In genomic region chr9:93828331-93829097, GRCh38 we compare ENCODE assay signal across 21 cellular contexts.
DNase-seq lines count a peak whose midpoint lies in the region; TF ChIP-seq lines count a peak whose summit lies in the region.
"Had no signal": no experiment of that assay in that cellular context is flagged by ENCODE, and none has a peak within 500 bp of the region (broad histone marks: within the 10 kb centered on the region; RNA-seq: fewer than 3 reads in every experiment).

No MANE protein-coding gene starts in this region.

- H3K4me1 Mint-ChIP-seq in CD14-positive monocyte: peaks cover 3% of the 10 kb centered on the region
- H3K4me1 Mint-ChIP-seq in endothelial cell (ENCODE audit: unreplicated experiment): peaks cover 2% of the 10 kb centered on the region
- H3K4me1 Mint-ChIP-seq: nephron had no signal

- TF ChIP-seq EP300 in transverse colon (IDR thresholded peaks at IDR 0.05; ENCODE audit: low read depth): no peak

- no peak overlapping the region for H3K4me3 ChIP-seq in osteoblast (ENCODE audit: insufficient read depth, low read length)
- no peak overlapping the region for H3K4me3 ChIP-seq in transverse colon
- H3K4me3 ChIP-seq: SJSA1 had no signal

- H3K4me2 ChIP-seq in osteoblast (ENCODE audit: insufficient read depth, low read length): no peak overlapping the region

- H3K9me3 ChIP-seq in osteoblast (ENCODE audit: low read depth, low read length) (no peaks in the 10 kb centered on the region), transverse colon (peaks cover 0 to 3% of the 10 kb centered on the region in 2 donors)
- H3K9me3 ChIP-seq: pancreas, SJSA1 had no signal

- H3K27me3 ChIP-seq in osteoblast (ENCODE audit: insufficient read depth, low read length) (no peaks in the 10 kb centered on the region), transverse colon (peaks cover 25% of the 10 kb centered on the region)
- H3K27me3 ChIP-seq: pancreas, right atrium auricular region, SJSA1 had no signal

- no peaks in the 10 kb centered on the region for H3K36me3 ChIP-seq in osteoblast (ENCODE audit: insufficient read depth, low read length)
- no peaks in the 10 kb centered on the region for H3K36me3 ChIP-seq in transverse colon
- H3K36me3 ChIP-seq: pancreas, right atrium auricular region, SJSA1 had no signal

- TF ChIP-seq POLR2A in transverse colon (IDR thresholded peaks at IDR 0.05): no peak

- no peak overlapping the region for H3K27ac ChIP-seq in osteoblast (ENCODE audit: low read depth, low read length)
- no peak overlapping the region for H3K27ac ChIP-seq in transverse colon
- H3K27ac ChIP-seq: pancreas, right atrium auricular region, SJSA1 had no signal

- intact Hi-C loops in CD14-positive monocyte (cut with micrococcal nuclease) (loop anchor here (5.0 kb wide), 1 partner anchor 134 kb away; no protein-coding TSS in a partner anchor), transverse colon (cut with DNase I; ENCODE audit: low total_unique reads) (no loop called here)

- in situ Hi-C loops in transverse colon (cut with MboI; ENCODE audit: low pct_ligation_motif_present in 1 of 4, low pct_unique_long_range_greater_than_20kb in 1 of 4, low sequenced_read_pairs in 3 of 4): no loop called here

- no peaks in the 10 kb centered on the region for H4K20me1 ChIP-seq in osteoblast (ENCODE audit: insufficient read depth, low read length)

- H3K9me3 Mint-ChIP-seq in CD14-positive monocyte: peaks cover 2 to 17% (median 6%) of the 10 kb centered on the region in 7 donors
- H3K9me3 Mint-ChIP-seq in endothelial cell (ENCODE audit: unreplicated experiment): no peaks in the 10 kb centered on the region

- H3K4me3 Mint-ChIP-seq in CD14-positive monocyte: peak overlapping the region in 1 of 2 donors; percentile 24
- peak overlapping the region; percentile 39 for H3K4me3 Mint-ChIP-seq in endothelial cell (ENCODE audit: unreplicated experiment)
- H3K4me3 Mint-ChIP-seq: CD4-positive, alpha-beta T cell; T-cell had no signal

- H2AFZ ChIP-seq in osteoblast (ENCODE audit: low read length): no peak overlapping the region

- WGBS in transverse colon (ENCODE audit: low coverage in 1 of 2), 2 donors: 17 to 88% methylated on average over 1 to 13 of the region's 13 CpGs

- H3K4me1 ChIP-seq in osteoblast (ENCODE audit: insufficient read depth, low read length): no peaks in the 10 kb centered on the region
- H3K4me1 ChIP-seq in transverse colon: peaks cover 0 to 11% (median 5%) of the 10 kb centered on the region in 4 donors
- H3K4me1 ChIP-seq: pancreas, SJSA1 had no signal

- TF ChIP-seq CTCF in CD14-positive monocyte (IDR thresholded peaks at IDR 0.05) (no peak), GM20000 (IDR thresholded peaks at IDR 0.05; ENCODE audit: extremely low read depth, missing control alignments) (no peak), endothelial cell (IDR thresholded peaks at IDR 0.05; ENCODE audit: unreplicated experiment) (no peak), osteoblast (IDR thresholded peaks at IDR 0.05; ENCODE audit: extremely low read depth, low read depth, low read length) (no peak), transverse colon (IDR thresholded peaks at IDR 0.05) (no peak)

- DNase-seq in CD14-positive monocyte (ENCODE audit: low spot score): peak; percentile 34
- DNase-seq in GM20000 (ENCODE audit: low spot score): peak; percentile 5
- no peak for DNase-seq in endothelial cell (ENCODE audit: low spot score)
- DNase-seq in osteoblast (ENCODE audit: insufficient read length, low spot score, missing footprints): peak; percentile 76
- DNase-seq in transverse colon: no peak
- DNase-seq in LoVo (ENCODE audit: low spot score): no peak
- no peak for DNase-seq in HPDE6-E6E7 (ENCODE audit: extremely low spot score)
- DNase-seq: activated CD8-positive, alpha-beta memory T cell treated with anti-CD3 and anti-CD28 coated beads for 24 hours; activated gamma-delta T cell; CD4-positive, alpha-beta T cell; glutamatergic neuron; kidney; NCI-H1436; NCI-H2081 treated with DMSO at 0.1 percent for 48 hours; NCI-H774; stimulated activated CD4-positive, alpha-beta T cell treated with anti-CD3 and anti-CD28 coated beads, Interleukin-2, amount 100 ng/mL, for 48 hours had no signal

- H3K36me3 Mint-ChIP-seq in CD14-positive monocyte (no peaks in the 10 kb centered on the region), endothelial cell (ENCODE audit: low read depth, unreplicated experiment) (peaks cover 7% of the 10 kb centered on the region)
- H3K36me3 Mint-ChIP-seq: T-cell had no signal

- H3K79me2 ChIP-seq in osteoblast (ENCODE audit: insufficient read depth, low read length): no peaks in the 10 kb centered on the region

- no peak overlapping the region for H3K27ac Mint-ChIP-seq in CD14-positive monocyte
- H3K27ac Mint-ChIP-seq in endothelial cell (ENCODE audit: unreplicated experiment): no peak overlapping the region
- H3K27ac Mint-ChIP-seq: CD4-positive, alpha-beta T cell; nephron had no signal

- H3K27me3 Mint-ChIP-seq in CD14-positive monocyte (ENCODE audit: low read depth in 3 of 3): peaks cover 22 to 53% (median 39%) of the 10 kb centered on the region in 3 donors
- peaks cover 6% of the 10 kb centered on the region for H3K27me3 Mint-ChIP-seq in endothelial cell (ENCODE audit: unreplicated experiment)

Comparison
In these comparisons a context has a peak if more than half of its experiments do, and no peak if none do; other contexts are left out.
1. DNase-seq: peak in CD14-positive monocyte (single experiment), GM20000 (single experiment) and osteoblast (single experiment); none in endothelial cell (single experiment), transverse colon (single experiment), LoVo (single experiment) and HPDE6-E6E7 (single experiment).